11 cellular contexts compared by ENCODE assay signal in genomic region chr19:18465214-18465963, GRCh38. TPM values are rescaled to one million over a fixed set of nuclear protein-coding genes. Genes with fewer than 3 reads are reported as not detected.
DNase-seq lines count a peak whose midpoint lies in the region; ATAC-seq, FAIRE-seq and TF ChIP-seq lines count a peak whose summit lies in the region.
"Had no signal": no experiment of that assay in that cellular context is flagged by ENCODE, and none has a peak within 500 bp of the region (broad histone marks: within the 10 kb centered on the region; RNA-seq: fewer than 3 reads in every experiment).

No MANE protein-coding gene starts in this region.

- H3K36me3 ChIP-seq in kidney (ENCODE audit: control insufficient read depth in 1 of 2, insufficient read depth in 2 of 2, low read length in 2 of 2) (peaks cover 15 to 20% of the 10 kb centered on the region in 2 donors), skeletal muscle tissue (ENCODE audit: control insufficient read depth in 3 of 3, insufficient read depth in 3 of 3, low read length in 3 of 3) (peaks cover 4 to 20% (median 17%) of the 10 kb centered on the region in 3 donors)
- H3K36me3 ChIP-seq in effector memory CD4-positive, alpha-beta T cell (ENCODE audit: control insufficient read depth, insufficient read depth, low read length) = peaks cover 36% of the 10 kb centered on the region

- H3K36me3 Mint-ChIP-seq in WTC11 = peaks cover 8% of the 10 kb centered on the region

- H3K9ac ChIP-seq in kidney (ENCODE audit: low read length in 2 of 2) = peak overlapping the region in 1 of 2 donors; percentile 30
- peak overlapping the region; percentile 68 to 79 (median 72) for H3K9ac ChIP-seq in skeletal muscle tissue (ENCODE audit: low read depth in 1 of 3, low read length in 3 of 3)

- no peak overlapping the region for H3K4me3 ChIP-seq in kidney (ENCODE audit: low read length in 2 of 2)
- H3K4me3 ChIP-seq in skeletal muscle tissue (ENCODE audit: low read length in 3 of 3) = peak overlapping the region; percentile 23 to 52 (median 31)
- no peak overlapping the region for H3K4me3 ChIP-seq in effector memory CD4-positive, alpha-beta T cell (ENCODE audit: insufficient read depth, low read depth, low read length, poor library complexity, severe bottlenecking)
- H3K4me3 ChIP-seq in lower leg skin (ENCODE audit: low read depth, poor library complexity, severe bottlenecking) = no peak overlapping the region
- H3K4me3 ChIP-seq: K562 had no signal

- POLR2A ChIA-PET in WTC11 (lab: Charles Lee) = no interaction called here

- no peak for DNase-seq in WTC11 (ENCODE audit: low spot score)
- DNase-seq in kidney = peak; percentile 80
- no peak for DNase-seq in effector memory CD4-positive, alpha-beta T cell
- DNase-seq in lower leg skin (ENCODE audit: low spot score in 2 of 2) = no peak
- DNase-seq: T-helper 9 cell had no signal

- H3K9me3 ChIP-seq in kidney (ENCODE audit: control insufficient read depth in 1 of 2, low read length in 2 of 2) = no peaks in the 10 kb centered on the region
- H3K9me3 ChIP-seq in skeletal muscle tissue (ENCODE audit: control insufficient read depth in 3 of 3, low read length in 3 of 3) = no peaks in the 10 kb centered on the region
- no peaks in the 10 kb centered on the region for H3K9me3 ChIP-seq in effector memory CD4-positive, alpha-beta T cell (ENCODE audit: control insufficient read depth, low read length)

- WGBS in lower leg skin, 2 donors = 87 to 89% methylated on average over 23 to 29 of the region's 30 CpGs

- H3K27ac ChIP-seq in C4-2B (peak overlapping the region; percentile 72), kidney (ENCODE audit: low read depth in 2 of 2, low read length in 2 of 2) (peak overlapping the region; percentile 45 to 66), skeletal muscle tissue (ENCODE audit: low read depth, low read length) (peak overlapping the region; percentile 95)
- no peak overlapping the region for H3K27ac ChIP-seq in effector memory CD4-positive, alpha-beta T cell (ENCODE audit: insufficient read depth, low read length, poor library complexity, severe bottlenecking)

- intact Hi-C loops in kidney (cut with DNase I) (no loop called here), lower leg skin (cut with DNase I; ENCODE audit: low total_unique reads) (loop anchor here (10.0 kb wide), 1 partner anchor 109 kb away; the partner anchor contains the start of gene UBA52)

- H3K4me3 Mint-ChIP-seq in WTC11 = no peak overlapping the region

- CTCF ChIA-PET in WTC11 (lab: Charles Lee) = interaction anchor here (0.6 to 2.4 kb wide), 5 partner anchors 10 to 382 kb away, joined by 3 to 5 read pairs (median 3); no protein-coding TSS in a partner anchor

- no peaks in the 10 kb centered on the region for H3K27me3 ChIP-seq in skeletal muscle tissue (ENCODE audit: control insufficient read depth in 3 of 3, insufficient read depth in 3 of 3, low read length in 3 of 3)
- no peaks in the 10 kb centered on the region for H3K27me3 ChIP-seq in effector memory CD4-positive, alpha-beta T cell (replicated peaks; ENCODE audit: control insufficient read depth, insufficient read depth, low read length, poor library complexity, severe bottlenecking)

- peak overlapping the region; percentile 77 for H3K27ac Mint-ChIP-seq in WTC11

- FAIRE-seq in kidney (lab: Jason Lieb, UNC) = no peak
- FAIRE-seq: astrocyte, K562 had no signal

- ATAC-seq in WTC11 = no peak
- no peak for ATAC-seq in GM21515 (IDR thresholded peaks at IDR 0.05; ENCODE audit: unreplicated experiment)
- no peak for ATAC-seq in HG02870 (IDR thresholded peaks at IDR 0.05; ENCODE audit: unreplicated experiment)
- ATAC-seq: K562 had no signal

- peaks cover 7% of the 10 kb centered on the region for H3K4me1 Mint-ChIP-seq in WTC11

- H3K9me3 Mint-ChIP-seq in WTC11 = no peaks in the 10 kb centered on the region

- H3K4me1 ChIP-seq in kidney (ENCODE audit: control insufficient read depth in 1 of 2, insufficient read depth in 1 of 2, low read depth in 1 of 2, low read length in 2 of 2) = peaks cover 37 to 65% of the 10 kb centered on the region in 2 donors
- peaks cover 89 to 90% (median 89%) of the 10 kb centered on the region in 3 donors for H3K4me1 ChIP-seq in skeletal muscle tissue (ENCODE audit: control insufficient read depth in 3 of 3, insufficient read depth in 3 of 3, low read length in 3 of 3)
- H3K4me1 ChIP-seq in effector memory CD4-positive, alpha-beta T cell (ENCODE audit: control insufficient read depth, insufficient read depth, low read length, poor library complexity, severe bottlenecking) = no peaks in the 10 kb centered on the region

- no peaks in the 10 kb centered on the region for H3K27me3 Mint-ChIP-seq in WTC11 (ENCODE audit: low read depth)

- TF ChIP-seq POLR2A in lower leg skin (IDR thresholded peaks at IDR 0.05) = no peak

- TF ChIP-seq CTCF in C4-2B (conservative IDR thresholded peaks at IDR 0.05) (no peak), WTC11 (IDR thresholded peaks at IDR 0.05) (no peak), kidney (IDR thresholded peaks at IDR 0.05; ENCODE audit: borderline replicate concordance, extremely low read depth, insufficient read depth) (no peak), lower leg skin (IDR thresholded peaks at IDR 0.05) (no peak)

TF ChIP-seq in WTC11, 78 proteins besides CTCF, POLR2A, EP300 and RAD21:
- TF ChIP-seq CDX4 (CRISPR knock-in tag; IDR thresholded peaks at IDR 0.05; ENCODE audit: borderline replicate concordance) (no peak), SOX15 (CRISPR knock-in tag; IDR thresholded peaks at IDR 0.05) (no peak), ZNF138 (CRISPR knock-in tag; conservative IDR thresholded peaks at IDR 0.05) (no peak), NFE2L1 (CRISPR knock-in tag; IDR thresholded peaks at IDR 0.05) (no peak), ZBTB21 (CRISPR knock-in tag; IDR thresholded peaks at IDR 0.05; ENCODE audit: borderline replicate concordance) (no peak), GTF2I (CRISPR knock-in tag; conservative IDR thresholded peaks at IDR 0.05) (no peak), ESRRA (CRISPR knock-in tag; IDR thresholded peaks at IDR 0.05; ENCODE audit: borderline replicate concordance) (no peak), SP1 (CRISPR knock-in tag; conservative IDR thresholded peaks at IDR 0.05) (no peak), NR1H2 (CRISPR knock-in tag; IDR thresholded peaks at IDR 0.05) (no peak), ETV6 (CRISPR knock-in tag; IDR thresholded peaks at IDR 0.05) (no peak), ATF2 (CRISPR knock-in tag; IDR thresholded peaks at IDR 0.05; ENCODE audit: borderline replicate concordance, low read depth) (no peak)

RNA-seq across cellular contexts. Expression of gene ISYNA1, which starts 27.5 kb away (rescaled TPM):
- total RNA-seq in WTC11 (2021) = 236 to 310 TPM (median 307 TPM) in 3 replicates
- 68.6 TPM for total RNA-seq in kidney
- 101 TPM for polyA plus RNA-seq in kidney (ENCODE audit: insufficient read depth, low read depth, low replicate concordance)
- 86.6 TPM for total RNA-seq in skeletal muscle tissue
- 10 to 100 TPM; 16.9 to 29.9 (median 22.3) TPM for total RNA-seq in lower leg skin

RNA-seq across cellular contexts. Expression of gene SSBP4, which starts 46.2 kb away (rescaled TPM):
- 44.5 to 51.2 TPM (median 47.4 TPM) in 3 replicates for total RNA-seq in WTC11 (2021)
- 64.9 TPM for total RNA-seq in kidney
- polyA plus RNA-seq in kidney (ENCODE audit: insufficient read depth, low read depth, low replicate concordance) = 74.9 TPM
- 79.3 TPM for total RNA-seq in skeletal muscle tissue
- 10 to 100 TPM; 28.8 to 42.0 (median 36.0) TPM for total RNA-seq in lower leg skin

RNA-seq across cellular contexts. Expression of gene ELL, which starts 56.5 kb away (rescaled TPM):
- total RNA-seq in WTC11 (2021) = 11.6 to 17.3 TPM (median 13.1 TPM) in 3 replicates
- 25.2 TPM for total RNA-seq in kidney
- polyA plus RNA-seq in kidney (ENCODE audit: insufficient read depth, low read depth, low replicate concordance) = 5.7 TPM
- total RNA-seq in skeletal muscle tissue = 24.5 TPM
- total RNA-seq in lower leg skin = 10 to 100 TPM; 21.5 to 37.9 (median 24.8) TPM

Comparison
In these comparisons a context has a peak if more than half of its experiments do, and no peak if none do; other contexts are left out.
1. H3K4me3 ChIP-seq: peak in skeletal muscle tissue (3 of 3); none in kidney (0 of 2), effector memory CD4-positive, alpha-beta T cell (single experiment) and lower leg skin (single experiment).